ENCODE assay signal across 11 cellular contexts in genomic region chr21:20315044-20315443, GRCh38.
"Had no signal": no experiment of that assay in that cellular context is flagged by ENCODE, and none has a peak within 500 bp of the region (broad histone marks: within the 10 kb centered on the region; RNA-seq: fewer than 3 reads in every experiment).

No MANE protein-coding gene starts in this region.

- H3K4me2 ChIP-seq: GM23338 had no signal

- H3K4me3 Mint-ChIP-seq: GM23338, H9, HFFc6 had no signal

- ATAC-seq: GM23338, HCT116 had no signal

- H3K4me1 ChIP-seq: HAP-1 had no signal

- DNase-seq: GM23248, GOT3, H7, H9, HCEC 1CT, HFFc6 had no signal

- FAIRE-seq: H1, H54 had no signal

- H3K9ac ChIP-seq: GM23248 had no signal

- H3K27ac Mint-ChIP-seq: GM23338, H9, HFFc6 had no signal

- H3K9me3 ChIP-seq: HAP-1 had no signal

- H3K27ac ChIP-seq: GM23248 had no signal

- H3K36me3 ChIP-seq: HAP-1 had no signal

- H2AFZ ChIP-seq: GM23248, GM23338 had no signal

- H3K4me3 ChIP-seq: GM23248, GM23338, HAP-1 had no signal
